Comparison of ENCODE assay signal across 1 cellular context in genomic region chr5:181221792-181222629, GRCh38.
TF ChIP-seq lines count a peak whose summit lies in the region.

No MANE protein-coding gene starts in this region.

TF ChIP-seq in GM12878, 131 proteins besides CTCF, POLR2A, EP300 and RAD21 (continued from another document):
- peak; percentile 63; the same call in 1 of the 2 replicates for TF ChIP-seq CREM (IDR thresholded peaks at IDR 0.05; ENCODE audit: low read depth)
- no peak for TF ChIP-seq SMAD5 (IDR thresholded peaks at IDR 0.05; ENCODE audit: low read depth)
- peak; percentile 40; the same call in 1 of the 2 replicates for TF ChIP-seq PKNOX1 (IDR thresholded peaks at IDR 0.05)
- peak; percentile 65 for TF ChIP-seq IRF4 (IDR thresholded peaks at IDR 0.05; ENCODE audit: low read depth, low read length)
- no peak for TF ChIP-seq IRF5 (IDR thresholded peaks at IDR 0.05; ENCODE audit: borderline replicate concordance)
TF ChIP-seq in GM12878: peak in this region for 60.
